ENCODE assay signal across 13 cellular contexts in the genomic region with DNA sequence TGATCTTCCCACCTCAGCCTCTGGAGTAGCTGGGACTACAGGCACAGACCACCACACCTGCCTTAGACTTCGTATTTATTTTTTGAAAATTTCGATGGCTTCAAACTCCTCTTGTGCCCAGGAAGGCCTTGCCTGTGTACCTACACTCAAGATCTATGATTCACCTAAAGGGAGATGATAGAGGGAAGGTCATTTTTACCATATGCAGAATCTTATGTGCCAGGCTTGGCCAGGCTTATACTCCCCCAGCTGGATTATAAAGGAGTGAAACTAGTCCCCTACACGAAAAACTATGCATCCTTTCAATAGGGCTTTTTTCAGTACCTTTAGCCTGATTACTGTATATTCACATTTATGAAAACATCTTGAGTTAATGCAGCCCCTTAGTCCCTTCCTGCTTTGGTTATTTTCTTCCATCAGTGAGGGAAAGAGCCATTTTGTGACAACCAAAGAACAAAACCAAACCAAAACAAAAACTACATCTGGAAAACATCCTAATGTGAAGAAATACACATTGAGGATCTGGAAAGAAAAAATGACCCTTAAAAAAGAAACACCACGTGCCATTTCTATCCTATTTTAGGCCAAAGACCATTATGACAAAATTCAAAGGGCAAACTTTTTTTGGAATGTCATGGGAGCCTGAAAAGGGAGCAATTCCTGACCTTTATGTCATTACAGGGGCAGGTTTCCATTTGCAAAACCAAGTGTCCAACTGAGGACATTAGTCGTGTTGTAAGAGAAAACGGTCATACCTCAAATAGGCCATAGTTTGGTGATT. TPM values are rescaled to one million over a fixed set of nuclear protein-coding genes. Genes with fewer than 3 reads are reported as not detected.
DNase-seq lines count a peak whose midpoint lies in the region; ATAC-seq and TF ChIP-seq lines count a peak whose summit lies in the region.
"Had no signal": no experiment of that assay in that cellular context is flagged by ENCODE, and none has a peak within 500 bp of the region (broad histone marks: within the 10 kb centered on the region; RNA-seq: fewer than 3 reads in every experiment).

No MANE protein-coding gene starts in this region.

- peaks cover 72% of the 10 kb centered on the region for H3K36me3 Mint-ChIP-seq in activated T-helper 2 cell treated with anti-CD3 and anti-CD28 coated beads, Interferon-gamma antibody, Interleukin-2, Interleukin-4, amounts not matched to agents 10 μg/mL and 5 μg/mL and 100 μg/mL, durations not matched to agents 14 hours and 24 hours and 36 hours (ENCODE audit: low read depth)
- peaks cover 29 to 78% (median 73%) of the 10 kb centered on the region in 5 donors for H3K36me3 Mint-ChIP-seq in naive thymus-derived CD4-positive, alpha-beta T cell

- H3K27me3 ChIP-seq in heart right ventricle (no peaks in the 10 kb centered on the region), right atrium auricular region (no peaks in the 10 kb centered on the region), SK-N-SH (ENCODE audit: insufficient read depth) (no peaks in the 10 kb centered on the region)
- no peaks in the 10 kb centered on the region for H3K27me3 ChIP-seq in naive thymus-derived CD4-positive, alpha-beta T cell (ENCODE audit: control insufficient read depth in 2 of 2, insufficient read depth in 2 of 2, low read length in 2 of 2)
- H3K27me3 ChIP-seq: tibial artery had no signal

- no peak for TF ChIP-seq RAD21 in SK-N-SH (IDR thresholded peaks at IDR 0.05; ENCODE audit: low read length)

- H3K27ac ChIP-seq in heart right ventricle (peak overlapping the region in 7 of 10 donors; percentile 3 to 54 (median 33)), right atrium auricular region (peak overlapping the region in 1 of 2 donors; percentile 17), SK-N-SH (ENCODE audit: low read depth in 2 of 2, low read length in 1 of 2) (no peak overlapping the region)
- peak overlapping the region; percentile 74 for H3K27ac ChIP-seq in naive thymus-derived CD4-positive, alpha-beta T cell (ENCODE audit: low read depth, low read length)
- H3K27ac ChIP-seq: KMS-11 had no signal

- no peaks in the 10 kb centered on the region for H4K20me1 ChIP-seq in SK-N-SH (ENCODE audit: insufficient read depth)

- peak overlapping the region; percentile 55 for H3K27ac Mint-ChIP-seq in activated T-helper 2 cell treated with anti-CD3 and anti-CD28 coated beads, Interferon-gamma antibody, Interleukin-2, Interleukin-4, amounts not matched to agents 10 μg/mL and 5 μg/mL and 100 μg/mL, durations not matched to agents 14 hours and 24 hours and 36 hours
- H3K27ac Mint-ChIP-seq in naive thymus-derived CD4-positive, alpha-beta T cell, result peak overlapping the region; percentile 70 to 99 (median 94)

- H3K79me2 ChIP-seq in SK-N-SH (ENCODE audit: insufficient read depth), result no peaks in the 10 kb centered on the region

- H3K9me3 Mint-ChIP-seq in activated T-helper 2 cell treated with anti-CD3 and anti-CD28 coated beads, Interferon-gamma antibody, Interleukin-2, Interleukin-4, amounts not matched to agents 10 μg/mL and 5 μg/mL and 100 μg/mL, durations not matched to agents 14 hours and 24 hours and 36 hours, result peaks cover 5% of the 10 kb centered on the region
- peaks cover 0 to 15% (median 3%) of the 10 kb centered on the region in 11 donors for H3K9me3 Mint-ChIP-seq in naive thymus-derived CD4-positive, alpha-beta T cell

- no peaks in the 10 kb centered on the region for H3F3A ChIP-seq in SK-N-SH (replicated peaks; ENCODE audit: insufficient read depth)

- ATAC-seq in heart right ventricle (peak in 6 of 8 donors; percentile 37 to 71 (median 53)), HG03039 (IDR thresholded peaks at IDR 0.05; ENCODE audit: unreplicated experiment) (no peak)
- ATAC-seq in naive thymus-derived CD4-positive, alpha-beta T cell, result no peak

- intact Hi-C loops in heart right ventricle (cut with DNase I), result no loop called here
- intact Hi-C loops in activated T-helper 2 cell treated with anti-CD3 and anti-CD28 coated beads, Interferon-gamma antibody, Interleukin-2, Interleukin-4, amounts not matched to agents 10 μg/mL and 5 μg/mL and 100 μg/mL, durations not matched to agents 14 hours and 24 hours and 36 hours (cut with micrococcal nuclease), result loop anchor here (1.0 kb wide), 1 partner anchor 11 kb away; no protein-coding TSS in a partner anchor
- intact Hi-C loops in naive thymus-derived CD4-positive, alpha-beta T cell (cut with micrococcal nuclease), result loop anchor here (1.0 to 2.0 kb wide), 4 partner anchors 7 to 91 kb away; no protein-coding TSS in a partner anchor

- H3K4me3 ChIP-seq in heart right ventricle (no peak overlapping the region), right atrium auricular region (no peak overlapping the region), SK-N-SH (ENCODE audit: low read depth in 2 of 2, low read length in 1 of 2) (no peak overlapping the region)
- H3K4me3 ChIP-seq in naive thymus-derived CD4-positive, alpha-beta T cell (ENCODE audit: low read length), result no peak overlapping the region
- H3K4me3 ChIP-seq: tibial artery had no signal

- POLR2A ChIA-PET in naive thymus-derived CD4-positive, alpha-beta T cell (lab: Charles Lee), result interaction anchor here (0.9 to 25.4 kb wide), 8 partner anchors 9 to 94 kb away, joined by 3 to 644 read pairs (median 6); a partner anchor contains a TSS
- POLR2A ChIA-PET in SK-N-SH (lab: Yijun Ruan, JAX), result no interaction called here

- H3K9ac ChIP-seq in SK-N-SH, result no peak overlapping the region
- H3K9ac ChIP-seq: KMS-11 had no signal

- H3K4me1 Mint-ChIP-seq in activated T-helper 2 cell treated with anti-CD3 and anti-CD28 coated beads, Interferon-gamma antibody, Interleukin-2, Interleukin-4, amounts not matched to agents 10 μg/mL and 5 μg/mL and 100 μg/mL, durations not matched to agents 14 hours and 24 hours and 36 hours (ENCODE audit: low read depth), result peaks cover 43% of the 10 kb centered on the region
- H3K4me1 Mint-ChIP-seq in naive thymus-derived CD4-positive, alpha-beta T cell, result peaks cover 68 to 98% (median 95%) of the 10 kb centered on the region in 7 donors

- no peaks in the 10 kb centered on the region for H3K36me3 ChIP-seq in heart right ventricle
- no peaks in the 10 kb centered on the region for H3K36me3 ChIP-seq in right atrium auricular region
- peaks cover 3 to 41% (median 11%) of the 10 kb centered on the region in 3 experiments for H3K36me3 ChIP-seq in naive thymus-derived CD4-positive, alpha-beta T cell (ENCODE audit: control insufficient read depth in 2 of 3, insufficient read depth in 3 of 3, low read length in 3 of 3)
- H3K36me3 ChIP-seq in SK-N-SH (replicated peaks in 1 of 2; ENCODE audit: control insufficient read depth in 1 of 2, insufficient read depth in 2 of 2, low read length in 1 of 2), result no peaks in the 10 kb centered on the region
- H3K36me3 ChIP-seq: tibial artery had no signal

- TF ChIP-seq CTCF in heart right ventricle (IDR thresholded peaks at IDR 0.05), result no peak
- TF ChIP-seq CTCF in right atrium auricular region (IDR thresholded peaks at IDR 0.05), result no peak
- TF ChIP-seq CTCF in SK-N-SH (IDR thresholded peaks at IDR 0.05), result no peak

- H3K27me3 Mint-ChIP-seq in activated T-helper 2 cell treated with anti-CD3 and anti-CD28 coated beads, Interferon-gamma antibody, Interleukin-2, Interleukin-4, amounts not matched to agents 10 μg/mL and 5 μg/mL and 100 μg/mL, durations not matched to agents 14 hours and 24 hours and 36 hours (ENCODE audit: low read depth), result no peaks in the 10 kb centered on the region
- no peaks in the 10 kb centered on the region for H3K27me3 Mint-ChIP-seq in naive thymus-derived CD4-positive, alpha-beta T cell

- CTCF ChIA-PET in naive thymus-derived CD4-positive, alpha-beta T cell (lab: Charles Lee), result interaction anchor here (0.8 to 2.1 kb wide), 6 partner anchors 10 to 172 kb away, joined by 3 to 8 read pairs (median 4); no protein-coding TSS in a partner anchor
- CTCF ChIA-PET in SK-N-SH (lab: Yijun Ruan, JAX), result interaction anchor here (1.7 to 2.8 kb wide), 2 partner anchors 9 to 170 kb away, joined by 4 to 15 read pairs; no protein-coding TSS in a partner anchor

- H2AFZ ChIP-seq in SK-N-SH (ENCODE audit: low read depth), result no peak overlapping the region

- no peak overlapping the region for H3K4me3 Mint-ChIP-seq in activated T-helper 2 cell treated with anti-CD3 and anti-CD28 coated beads, Interferon-gamma antibody, Interleukin-2, Interleukin-4, amounts not matched to agents 10 μg/mL and 5 μg/mL and 100 μg/mL, durations not matched to agents 14 hours and 24 hours and 36 hours (ENCODE audit: low read depth)
- H3K4me3 Mint-ChIP-seq in naive thymus-derived CD4-positive, alpha-beta T cell, result peak overlapping the region; percentile 29 to 97 (median 72)

- H3K4me1 ChIP-seq in heart right ventricle (peaks cover 0 to 48% (median 6%) of the 10 kb centered on the region in 9 donors), right atrium auricular region (no peaks in the 10 kb centered on the region), SK-N-SH (ENCODE audit: control insufficient read depth in 1 of 2, insufficient read depth in 2 of 2, low read depth in 1 of 2, low read length in 1 of 2) (no peaks in the 10 kb centered on the region; a peak in 1 of 4 replicates)
- H3K4me1 ChIP-seq in naive thymus-derived CD4-positive, alpha-beta T cell (ENCODE audit: control insufficient read depth in 2 of 2, insufficient read depth in 2 of 2, low read length in 2 of 2), result peaks cover 66 to 84% of the 10 kb centered on the region in 2 donors

- WGBS in heart right ventricle, 2 donors, result 73% methylated on average over 6 of the region's 6 CpGs
- 61% methylated on average over 6 of the region's 6 CpGs for WGBS in SK-N-SH (ENCODE audit: low lambda C conversion rate)

- no peak for TF ChIP-seq EP300 in SK-N-SH (IDR thresholded peaks at IDR 0.05; ENCODE audit: borderline replicate concordance in 1 of 2, low read depth in 1 of 2, low read length in 1 of 2)

- H3K4me2 ChIP-seq in SK-N-SH, result no peak overlapping the region
- H3K4me2 ChIP-seq: KMS-11 had no signal

- no peaks in the 10 kb centered on the region for H3K9me2 ChIP-seq in SK-N-SH

- no peak for DNase-seq in heart right ventricle
- no peak for DNase-seq in right atrium auricular region (ENCODE audit: low spot score)
- no peak for DNase-seq in activated T-helper 2 cell treated with anti-CD3 and anti-CD28 coated beads, Interferon-gamma antibody, Interleukin-2, Interleukin-4, amounts not matched to agents 10 μg/mL and 5 μg/mL and 100 μg/mL, durations not matched to agents 14 hours and 24 hours and 36 hours (ENCODE audit: low spot score)
- no peak for DNase-seq in naive thymus-derived CD4-positive, alpha-beta T cell
- no peak for DNase-seq in SK-N-SH
- DNase-seq in NCI-H1048 (lab: John Stamatoyannopoulos, UW), result no peak
- DNase-seq in EL, result no peak
- DNase-seq: AML-193, NCI-H1930, NCI-H526, tibial artery had no signal

- H3K9me3 ChIP-seq in heart right ventricle (peaks cover 0 to 9% (median 0%) of the 10 kb centered on the region in 11 donors), right atrium auricular region (no peaks in the 10 kb centered on the region), SK-N-SH (no peaks in the 10 kb centered on the region)
- H3K9me3 ChIP-seq in naive thymus-derived CD4-positive, alpha-beta T cell (ENCODE audit: control insufficient read depth in 2 of 3, low read length in 3 of 3), result no peaks in the 10 kb centered on the region

RNA-seq across cellular contexts. Expression of a gene that starts 34.7 kb away (rescaled TPM):
- total RNA-seq in heart right ventricle (10 to 100 TPM in 1 of 10 donors, 1 to 10 TPM in 9; 2.0 to 14.5 (median 4.6) TPM), right atrium auricular region (1 to 10 TPM; 2.4 to 7.3 TPM)
- polyA plus RNA-seq in heart right ventricle (1 to 10 TPM; 1.2 to 1.4 TPM), SK-N-SH (2012; rRNA removed) (0.05 TPM in 2 replicates)
- total RNA-seq in activated T-helper 2 cell treated with anti-CD3 and anti-CD28 coated beads, Interferon-gamma antibody, Interleukin-2, Interleukin-4, amounts not matched to agents 10 μg/mL and 5 μg/mL and 100 μg/mL, durations not matched to agents 14 hours and 24 hours and 36 hours, result 8.5 and 9.4 TPM in 2 replicates
- total RNA-seq in naive thymus-derived CD4-positive, alpha-beta T cell, result 100 to 1,000 TPM; 246 to 576 (median 431) TPM
- 100 to 1,000 TPM; 532 to 813 TPM for polyA plus RNA-seq in naive thymus-derived CD4-positive, alpha-beta T cell
- polyA plus RNA-seq in SK-N-SH (2012; cell fraction: cytosol; rRNA removed), result 0.05 and 0.10 TPM in 2 replicates
- polyA plus RNA-seq in SK-N-SH (2012; cell fraction: nucleus; rRNA removed), result 0.05 and 0.13 TPM in 2 replicates

Comparison
In these comparisons a context has a peak if more than half of its experiments do, and no peak if none do; other contexts are left out.
1. ATAC-seq: peak in heart right ventricle (6 of 8); none in naive thymus-derived CD4-positive, alpha-beta T cell (single experiment) and HG03039 (single experiment).
2. H3K27ac ChIP-seq: peak in heart right ventricle (7 of 10) and naive thymus-derived CD4-positive, alpha-beta T cell (single experiment); none in SK-N-SH (0 of 2).
3. RNA of a gene that starts 34.7 kb away (total RNA-seq): 246 to 576 TPM in naive thymus-derived CD4-positive, alpha-beta T cell; 8.5 to 9.4 TPM in activated T-helper 2 cell treated with anti-CD3 and anti-CD28 coated beads, Interferon-gamma antibody, Interleukin-2, Interleukin-4, amounts not matched to agents 10 μg/mL and 5 μg/mL and 100 μg/mL, durations not matched to agents 14 hours and 24 hours and 36 hours, 2.4 to 7.3 TPM in right atrium auricular region and 2.0 to 14.5 TPM in heart right ventricle; every median in the first group is over 10 times any median in the second.
4. intact Hi-C loops: an anchor here in activated T-helper 2 cell treated with anti-CD3 and anti-CD28 coated beads, Interferon-gamma antibody, Interleukin-2, Interleukin-4, amounts not matched to agents 10 μg/mL and 5 μg/mL and 100 μg/mL, durations not matched to agents 14 hours and 24 hours and 36 hours (1.0 kb wide) and naive thymus-derived CD4-positive, alpha-beta T cell (1.0 to 2.0 kb wide); none called in heart right ventricle.